ENCODE assay signal across 26 cellular contexts in genomic region chr1:207155018-207155417, GRCh38. TPM values are rescaled to one million over a fixed set of nuclear protein-coding genes. Genes with fewer than 3 reads are reported as not detected.
"Had no signal": no experiment of that assay in that cellular context is flagged by ENCODE, and none has a peak within 500 bp of the region (broad histone marks: within the 10 kb centered on the region; RNA-seq: fewer than 3 reads in every experiment).

No MANE protein-coding gene starts in this region.

- H3K36me3 ChIP-seq: left ventricle myocardium inferior, prostate gland had no signal

- ATAC-seq: activated CD4-positive, alpha-beta T cell treated with anti-CD3 and anti-CD28 coated beads for 36 hours; right cardiac atrium; WTC11 had no signal

- H3K9me3 Mint-ChIP-seq: endodermal cell, type B pancreatic cell had no signal

- H3K36me3 Mint-ChIP-seq: activated naive CD8-positive, alpha-beta T cell treated with anti-CD3 and anti-CD28 coated beads for 36 hours; type B pancreatic cell; WTC11 had no signal

- H3K4me3 Mint-ChIP-seq: activated CD4-positive, alpha-beta T cell treated with anti-CD3 and anti-CD28 coated beads for 36 hours; activated naive CD8-positive, alpha-beta T cell treated with anti-CD3 and anti-CD28 coated beads for 36 hours; activated T-helper 1 cell treated with anti-CD3 and anti-CD28 coated beads, Interleukin-12 subunit alpha, Interleukin-12 subunit beta, Interleukin-2, Interleukin-4 antibody, amounts not matched to agents 30 ng/mL and 10 ng/mL and 1 ng/mL, durations not matched to agents 14 hours and 24 hours and 36 hours; endodermal cell; memory B cell; naive B cell; neural crest cell; type B pancreatic cell; WTC11 had no signal

- H3K4me3 ChIP-seq: left ventricle myocardium inferior, prostate gland, skin epidermis, stomach, testis had no signal

- H3K4me1 ChIP-seq: left ventricle myocardium inferior, prostate gland, stomach, testis had no signal

- DNase-seq: activated CD4-positive, alpha-beta T cell treated with anti-CD3 and anti-CD28 coated beads for 36 hours; activated CD4-positive, alpha-beta T cell treated with anti-CD3 and anti-CD28 coated beads, Interleukin-2, amount 50 U/mL, for 48 hours; activated naive CD8-positive, alpha-beta T cell treated with anti-CD3 and anti-CD28 coated beads for 36 hours; activated T-cell treated with anti-CD3 and anti-CD28 coated beads for 4 hours; amygdala; endodermal cell; head of caudate nucleus; kidney; left ventricle myocardium inferior; naive B cell; right cardiac atrium; stimulated activated CD4-positive, alpha-beta T cell treated with anti-CD3 and anti-CD28 coated beads, Interleukin-15, amount 100 ng/mL, for 24 hours; stimulated activated CD4-positive, alpha-beta T cell treated with anti-CD3 and anti-CD28 coated beads, Interleukin-2, amount 100 ng/mL, for 48 hours; stomach; testis had no signal

- H3K27me3 Mint-ChIP-seq: activated naive CD8-positive, alpha-beta T cell treated with anti-CD3 and anti-CD28 coated beads for 36 hours; type B pancreatic cell had no signal

- H3K9me3 ChIP-seq: prostate gland, testis had no signal

- H3K27ac Mint-ChIP-seq: activated CD4-positive, alpha-beta T cell treated with anti-CD3 and anti-CD28 coated beads for 36 hours; activated naive CD8-positive, alpha-beta T cell treated with anti-CD3 and anti-CD28 coated beads for 36 hours; activated T-helper 1 cell treated with anti-CD3 and anti-CD28 coated beads, Interleukin-12 subunit alpha, Interleukin-12 subunit beta, Interleukin-2, Interleukin-4 antibody, amounts not matched to agents 30 ng/mL and 10 ng/mL and 1 ng/mL, durations not matched to agents 14 hours and 24 hours and 36 hours; endodermal cell; memory B cell; naive B cell; type B pancreatic cell; WTC11 had no signal

- H3K4me1 Mint-ChIP-seq: activated CD4-positive, alpha-beta T cell treated with anti-CD3 and anti-CD28 coated beads for 36 hours; activated naive CD8-positive, alpha-beta T cell treated with anti-CD3 and anti-CD28 coated beads for 36 hours; endodermal cell; memory B cell; naive B cell; neural crest cell; WTC11 had no signal

RNA-seq across cellular contexts. Expression of gene C4BPA, which starts 51.0 kb away (rescaled TPM):
- total RNA-seq: activated CD4-positive, alpha-beta T cell treated with anti-CD3 and anti-CD28 coated beads for 36 hours; activated naive CD8-positive, alpha-beta T cell treated with anti-CD3 and anti-CD28 coated beads for 36 hours; activated T-helper 1 cell treated with anti-CD3 and anti-CD28 coated beads, Interleukin-12 subunit alpha, Interleukin-12 subunit beta, Interleukin-2, Interleukin-4 antibody, amounts not matched to agents 30 ng/mL and 10 ng/mL and 1 ng/mL, durations not matched to agents 14 hours and 24 hours and 36 hours; cardiac septum; endodermal cell; frontal cortex; left ventricle myocardium inferior; neural crest cell; osteocyte; prostate gland; T-helper 2 cell treated with Interferon-gamma antibody and Interleukin-4, amounts not matched to agents 100 ng/mL and 5 ng/mL, for 36 hours had no signal
